ENCODE assay signal across 25 cellular contexts in genomic region chr9:5884191-5884590, GRCh38. TPM values are rescaled to one million over a fixed set of nuclear protein-coding genes. Genes with fewer than 3 reads are reported as not detected.
DNase-seq lines count a peak whose midpoint lies in the region; ATAC-seq, FAIRE-seq and TF ChIP-seq lines count a peak whose summit lies in the region.
"Had no signal": no experiment of that assay in that cellular context is flagged by ENCODE, and none has a peak within 500 bp of the region (broad histone marks: within the 10 kb centered on the region; RNA-seq: fewer than 3 reads in every experiment).

No MANE protein-coding gene starts in this region.

- H2AFZ ChIP-seq in GM23338 (0 out of 2 replicates have a peak overlapping the region, but pooled peaks have one; percentile 10), PC-3 (ENCODE audit: low read length) (peak overlapping the region; percentile 38; the same call in 1 of the 2 replicates)

- no peaks in the 10 kb centered on the region for H3F3A ChIP-seq in GM23338 (replicated peaks; ENCODE audit: low read depth)
- no peaks in the 10 kb centered on the region for H3F3A ChIP-seq in PC-3 (ENCODE audit: low read length, unreplicated experiment)

- H3K4me1 Mint-ChIP-seq in GM23338 = no peaks in the 10 kb centered on the region
- H3K4me1 Mint-ChIP-seq: IgD-negative memory B cell had no signal

- H3K9me2 ChIP-seq in GM23338 (ENCODE audit: insufficient read depth) (no peaks in the 10 kb centered on the region), PC-3 (replicated peaks; ENCODE audit: low read length) (no peaks in the 10 kb centered on the region)

- no peak overlapping the region for H3K27ac Mint-ChIP-seq in GM23338
- H3K27ac Mint-ChIP-seq: IgD-negative memory B cell had no signal

- H3K36me3 ChIP-seq in GM23338 (ENCODE audit: insufficient read depth) (no peaks in the 10 kb centered on the region), PC-3 (ENCODE audit: low read depth, low read length) (no peaks in the 10 kb centered on the region), small intestine (ENCODE audit: control insufficient read depth in 2 of 2, insufficient read depth in 2 of 2, low read length in 2 of 2) (no peaks in the 10 kb centered on the region)

- DNase-seq in GM23338 (ENCODE audit: low spot score) (no peak), PC-3 (peak; percentile 38), islet precursor cell (peak; percentile 70), small intestine (peak; percentile 39), NCI-H2107 treated with DMSO at 0.1 percent for 48 hours (lab: John Stamatoyannopoulos, UW; ENCODE audit: unreplicated experiment) (no peak), NCI-H187 treated with DMSO at 0.1 percent for 48 hours (lab: John Stamatoyannopoulos, UW) (no peak)
- no peak for DNase-seq in stimulated activated naive CD8-positive, alpha-beta T cell treated with anti-CD3 and anti-CD28 coated beads, Interleukin-15, Interleukin-2, amounts not matched to agents 100 U/mL and 50 U/mL, for 24 hours
- DNase-seq: CD4-positive, alpha-beta memory T cell; DMS79; Kasumi-1; NCI-H1105; NCI-H2081 treated with DMSO at 0.1 percent for 48 hours; NCI-H510A; NCI-H748 treated with DMSO at 0.1 percent for 48 hours; NK-92 treated with Interleukin-12 subunit alpha and Interleukin-12 subunit beta, amount 100 ng/mL, for 24 hours; SHP77 had no signal

- no peak overlapping the region for H3K9ac ChIP-seq in PC-3 (ENCODE audit: low read length)

- no TSS peak for BruUV-seq in PC-3 (replicated peaks; lab: Mats Ljungman, UMichigan)

- H3K79me2 ChIP-seq in GM23338 (replicated peaks; ENCODE audit: insufficient read depth) (no peaks in the 10 kb centered on the region), PC-3 (ENCODE audit: low read length) (no peaks in the 10 kb centered on the region)

- FAIRE-seq in small intestine (lab: Jason Lieb, UNC) = no peak
- FAIRE-seq: A549, HTR-8/SVneo had no signal

- CTCF ChIA-PET in PC-3 (lab: Charles Lee) = interaction anchor here (0.5 kb wide), 1 partner anchor 131 kb away, joined by 3 read pairs; the partner anchor contains the start of gene RANBP6

- ATAC-seq in GM23338 (no peak), PC-3 (0 out of 2 replicates have a peak, but pooled peaks have one; percentile 13)
- no peak for ATAC-seq in stimulated activated naive CD8-positive, alpha-beta T cell treated with anti-CD3 and anti-CD28 coated beads, Interleukin-15, Interleukin-2, amounts not matched to agents 100 U/mL and 50 U/mL, for 24 hours
- ATAC-seq: A549 had no signal

- no peak overlapping the region for H3K4me2 ChIP-seq in GM23338
- no peak overlapping the region for H3K4me2 ChIP-seq in PC-3 (ENCODE audit: low read length)
- H3K4me2 ChIP-seq: A549 had no signal

- no peaks in the 10 kb centered on the region for H3K4me1 ChIP-seq in GM23338 (ENCODE audit: insufficient read depth)
- peaks cover 23% of the 10 kb centered on the region for H3K4me1 ChIP-seq in PC-3 (ENCODE audit: insufficient read depth, low read length)
- no peaks in the 10 kb centered on the region for H3K4me1 ChIP-seq in small intestine (ENCODE audit: control insufficient read depth in 2 of 2, insufficient read depth in 1 of 2, low read depth in 1 of 2, low read length in 1 of 2)

- intact Hi-C loops in PC-3 (cut with micrococcal nuclease) = no loop called here

- 40 to 60% (median 59%) methylated on average over 9 of the region's 9 CpGs for WGBS in small intestine, 3 donors

- H3K27me3 Mint-ChIP-seq in GM23338 (ENCODE audit: insufficient read depth, low read depth, poor library complexity) = peaks cover 6% of the 10 kb centered on the region
- H3K27me3 Mint-ChIP-seq: CD4-positive, alpha-beta memory T cell; IgD-negative memory B cell had no signal

- no peak overlapping the region for H3K4me3 Mint-ChIP-seq in GM23338
- H3K4me3 Mint-ChIP-seq: IgD-negative memory B cell had no signal

- no peaks in the 10 kb centered on the region for H3K36me3 Mint-ChIP-seq in GM23338 (ENCODE audit: low read depth)
- H3K36me3 Mint-ChIP-seq: IgD-negative memory B cell had no signal

- no peak overlapping the region for H3K27ac ChIP-seq in GM23338 (ENCODE audit: low read depth)
- H3K27ac ChIP-seq in PC-3 (ENCODE audit: low read length) = 0 out of 2 replicates have a peak overlapping the region, but pooled peaks have one; percentile 18
- no peak overlapping the region for H3K27ac ChIP-seq in small intestine (ENCODE audit: low read depth in 1 of 2, low read length in 1 of 2)
- H3K27ac ChIP-seq: HL-60, SK-N-MC had no signal

- H3K4me3 ChIP-seq in GM23338 = no peak overlapping the region
- H3K4me3 ChIP-seq in PC-3 (ENCODE audit: low read length) = no peak overlapping the region
- H3K4me3 ChIP-seq in small intestine (ENCODE audit: low read depth in 1 of 2, low read length in 2 of 2) = no peak overlapping the region
- H3K4me3 ChIP-seq: A549, SK-N-MC had no signal

- POLR2A ChIA-PET in PC-3 (lab: Charles Lee; ENCODE audit: unreplicated experiment) = no interaction called here

- no peaks in the 10 kb centered on the region for H3K9me3 Mint-ChIP-seq in GM23338
- H3K9me3 Mint-ChIP-seq: CD4-positive, alpha-beta memory T cell had no signal

- H4K20me1 ChIP-seq in GM23338 (replicated peaks; ENCODE audit: insufficient read depth) (no peaks in the 10 kb centered on the region), PC-3 (ENCODE audit: low read length) (no peaks in the 10 kb centered on the region)

- H3K9me3 ChIP-seq in PC-3 (ENCODE audit: low read length) (no peaks in the 10 kb centered on the region), small intestine (ENCODE audit: control insufficient read depth, low read depth) (no peaks in the 10 kb centered on the region)
- H3K9me3 ChIP-seq: A549 had no signal

- no peak for TF ChIP-seq CTCF in GM23338 (conservative IDR thresholded peaks at IDR 0.05; ENCODE audit: low read depth in 2 of 2)
- TF ChIP-seq CTCF in PC-3 (conservative IDR thresholded peaks at IDR 0.05; ENCODE audit: low read depth, low read length) = no peak

- H3K27me3 ChIP-seq in GM23338 (ENCODE audit: insufficient read depth) (no peaks in the 10 kb centered on the region), PC-3 (ENCODE audit: low read length) (no peaks in the 10 kb centered on the region), small intestine (ENCODE audit: control insufficient read depth in 2 of 2, insufficient read depth in 2 of 2, low read length in 2 of 2) (no peaks in the 10 kb centered on the region)

TF ChIP-seq in GM23338, 12 proteins besides CTCF, POLR2A, EP300 and RAD21 (continues in another document):
- no peak for TF ChIP-seq EZH2phosphoT487 (IDR thresholded peaks at IDR 0.05; ENCODE audit: unreplicated experiment)
- no peak for TF ChIP-seq POLR2AphosphoS5 (IDR thresholded peaks at IDR 0.05; ENCODE audit: low read depth)
- TF ChIP-seq ZNF331 (CRISPR knock-in tag; IDR thresholded peaks at IDR 0.05; ENCODE audit: low read depth) = no peak
- no peak for TF ChIP-seq ETS1 (IDR thresholded peaks at IDR 0.05)
- TF ChIP-seq STAT1 (IDR thresholded peaks at IDR 0.05; ENCODE audit: unreplicated experiment) = no peak
- TF ChIP-seq NANOG (IDR thresholded peaks at IDR 0.05; ENCODE audit: borderline replicate concordance) = no peak

RNA-seq across cellular contexts. Expression of gene MLANA, which starts 6.5 kb away (rescaled TPM):
- total RNA-seq in GM23338 (2014; rRNA removed; shearing (Covaris generic)) = not detected in 2 replicates
- polyA plus RNA-seq in GM23338 (2016; fragmentation: Nextera tagmentation; extraction: Ambion mirVana) (0.38 TPM in 1 of 2 replicates, not detected in the other), small intestine (not detected)
- not detected in 2 replicates for total RNA-seq in PC-3 (2014; rRNA removed)
- total RNA-seq: CD4-positive, alpha-beta memory T cell; H4; OCI-LY7; RPMI7951 had no signal
- polyA plus RNA-seq: A549, BJ, IgD-negative memory B cell had no signal

RNA-seq across cellular contexts. Expression of gene ERMP1, which starts 51.3 kb away (rescaled TPM):
- total RNA-seq in GM23338 (2014; rRNA removed; shearing (Covaris generic)) = 18.4 and 23.4 TPM in 2 replicates
- polyA plus RNA-seq in GM23338 (2016; fragmentation: Nextera tagmentation; extraction: Ambion mirVana) = 5.0 and 5.3 TPM in 2 replicates
- 17.8 and 19.2 TPM in 2 replicates for total RNA-seq in PC-3 (2014; rRNA removed)
- 1 to 10 TPM; 2.0 to 8.1 (median 2.2) TPM for polyA plus RNA-seq in small intestine

Comparison
In these comparisons a context has a peak if more than half of its experiments do, and no peak if none do; other contexts are left out.
1. DNase-seq: peak in PC-3 (single experiment), islet precursor cell (single experiment) and small intestine (single experiment); none in GM23338 (single experiment), NCI-H2107 treated with DMSO at 0.1 percent for 48 hours (single experiment), stimulated activated naive CD8-positive, alpha-beta T cell treated with anti-CD3 and anti-CD28 coated beads, Interleukin-15, Interleukin-2, amounts not matched to agents 100 U/mL and 50 U/mL, for 24 hours (single experiment) and NCI-H187 treated with DMSO at 0.1 percent for 48 hours (single experiment).